ENCODE assay signal across 16 cellular contexts in genomic region chr17:39073353-39073752, GRCh38.
DNase-seq lines count a peak whose midpoint lies in the region; ATAC-seq, FAIRE-seq and TF ChIP-seq lines count a peak whose summit lies in the region.
"Had no signal": no experiment of that assay in that cellular context is flagged by ENCODE, and none has a peak within 500 bp of the region (broad histone marks: within the 10 kb centered on the region; RNA-seq: fewer than 3 reads in every experiment).

No MANE protein-coding gene starts in this region.

- H3K27me3 ChIP-seq in bronchial epithelial cell (ENCODE audit: control insufficient read depth, insufficient read depth, low read length), result no peaks in the 10 kb centered on the region

- POLR2A ChIA-PET in HEK293 (lab: Yijun Ruan, JAX), result no interaction called here

- no peak for ATAC-seq in stimulated activated naive CD8-positive, alpha-beta T cell treated with anti-CD3 and anti-CD28 coated beads, Interleukin-15, Interleukin-2, amounts not matched to agents 100 U/mL and 50 U/mL, for 24 hours
- ATAC-seq: HCT116 had no signal

- H3K27ac ChIP-seq in HEK293 (ENCODE audit: extremely low read depth, low read depth, low read length), result no peak overlapping the region
- H3K27ac ChIP-seq: C4-2B had no signal

- CTCF ChIA-PET in HEK293 (lab: Yijun Ruan, JAX), result interaction anchor here (1.1 kb wide), 1 partner anchor 90 kb away, joined by 5 read pairs; no protein-coding TSS in a partner anchor

- no peak for TF ChIP-seq POLR2A in GM12891 (IDR thresholded peaks at IDR 0.05; ENCODE audit: low read depth, low read length)

- no peak for TF ChIP-seq CTCF in HEK293 (tag by site-specific recombination; IDR thresholded peaks at IDR 0.05)
- no peak for TF ChIP-seq CTCF in bronchial epithelial cell (IDR thresholded peaks at IDR 0.05; ENCODE audit: insufficient read depth, low read length, severe bottlenecking)

- FAIRE-seq in GM12891 (lab: Jason Lieb, UNC) (peak; percentile 58), bronchial epithelial cell (lab: Jason Lieb, UNC) (peak; percentile 62)
- FAIRE-seq: A204.1, D721Med, G401.6 had no signal

- H3K36me3 ChIP-seq in HEK293 (ENCODE audit: control insufficient read depth in 2 of 2, insufficient read depth in 1 of 2, low read length in 2 of 2), result no peaks in the 10 kb centered on the region
- H3K36me3 ChIP-seq in bronchial epithelial cell (ENCODE audit: control insufficient read depth, insufficient read depth, low read length), result no peaks in the 10 kb centered on the region

- no peaks in the 10 kb centered on the region for H3K9me3 ChIP-seq in HEK293 (ENCODE audit: control insufficient read depth, insufficient read depth, low read depth, low read length)
- H3K9me3 ChIP-seq: Caco-2 had no signal

- H3K4me1 ChIP-seq in HEK293 (ENCODE audit: control insufficient read depth, insufficient read depth, low read length), result no peaks in the 10 kb centered on the region
- H3K4me1 ChIP-seq: Caco-2 had no signal

- DNase-seq in GM12891 (ENCODE audit: insufficient read length, low spot score) (no peak), bronchial epithelial cell (ENCODE audit: low read depth) (no peak), NCI-H526 (lab: John Stamatoyannopoulos, UW) (no peak)
- no peak for DNase-seq in activated effector memory CD4-positive, alpha-beta T cell treated with Interleukin-2 at 50 U/mL for 16 hours
- no peak for DNase-seq in stimulated activated naive CD8-positive, alpha-beta T cell treated with anti-CD3 and anti-CD28 coated beads, Interleukin-15, Interleukin-2, amounts not matched to agents 100 U/mL and 50 U/mL, for 24 hours
- DNase-seq: AML-193; Caco-2; CD4-positive, alpha-beta T cell; GOT3; H7 had no signal

- H3K4me3 ChIP-seq in HEK293 (ENCODE audit: low read depth, low read length), result no peak overlapping the region
- no peak overlapping the region for H3K4me3 ChIP-seq in bronchial epithelial cell (ENCODE audit: low read depth, low read length)

TF ChIP-seq in GM12891, 5 proteins besides CTCF, POLR2A, EP300 and RAD21:
- TF ChIP-seq PAX5 (IDR thresholded peaks at IDR 0.05; ENCODE audit: insufficient read depth, low read length, severe bottlenecking) (no peak), SPI1 (IDR thresholded peaks at IDR 0.05; ENCODE audit: low read depth, low read length) (no peak), POU2F2 (IDR thresholded peaks at IDR 0.05; ENCODE audit: low read depth, low read length) (no peak), TAF1 (IDR thresholded peaks at IDR 0.05; ENCODE audit: low read depth, low read length) (no peak), POLR2AphosphoS5 (IDR thresholded peaks at IDR 0.05; ENCODE audit: low read depth, low read length) (no peak)

TF ChIP-seq in HEK293, 187 proteins besides CTCF, POLR2A, EP300 and RAD21:
- TF ChIP-seq ZNF350 (tag by site-specific recombination; IDR thresholded peaks at IDR 0.05), result no peak
- TF ChIP-seq ZFHX2 (tag by site-specific recombination; conservative IDR thresholded peaks at IDR 0.05), result peak; percentile 88
- peak; percentile 77 for TF ChIP-seq EGR2 (tag by site-specific recombination; IDR thresholded peaks at IDR 0.05; ENCODE audit: low read depth)
- peak; percentile 32; the same call in 1 of the 2 replicates for TF ChIP-seq SCRT2 (tag by site-specific recombination; IDR thresholded peaks at IDR 0.05)
- TF ChIP-seq ZNF280D (tag by site-specific recombination; IDR thresholded peaks at IDR 0.05), result no peak
TF ChIP-seq in HEK293: peak in this region for 3.
